In genomic region chr7:38107486-38107893, GRCh38 we compare ENCODE assay signal across 8 cellular contexts.
DNase-seq lines count a peak whose midpoint lies in the region; ATAC-seq and TF ChIP-seq lines count a peak whose summit lies in the region.

No MANE protein-coding gene starts in this region.

- CTCF ChIA-PET in activated CD8-positive, alpha-beta T cell treated with anti-CD3 and anti-CD28 coated beads for 36 hours (lab: Charles Lee) = interaction anchor here (0.8 to 6.5 kb wide), 30 partner anchors 8 to 271 kb away, joined by 3 to 94 read pairs (median 4); partner anchors contain the start of genes SFRP4 and STARD3NL

- H3K27ac ChIP-seq in endodermal cell (ENCODE audit: low read depth, low read length) = no peak overlapping the region

- H3K4me1 ChIP-seq in endodermal cell (ENCODE audit: control insufficient read depth, insufficient read depth, low read length) = no peaks in the 10 kb centered on the region

- H3K9ac ChIP-seq in endodermal cell (ENCODE audit: extremely low read depth, low read length, poor library complexity, severe bottlenecking) = no peak overlapping the region

- no peak overlapping the region for H3K4me3 ChIP-seq in endodermal cell (ENCODE audit: low read length)

- H3K27me3 Mint-ChIP-seq in activated CD8-positive, alpha-beta T cell treated with anti-CD3 and anti-CD28 coated beads for 36 hours = peaks cover 8% of the 10 kb centered on the region
- no peaks in the 10 kb centered on the region for H3K27me3 Mint-ChIP-seq in endodermal cell (ENCODE audit: insufficient read depth)

- no peak overlapping the region for H3K4me3 Mint-ChIP-seq in activated CD8-positive, alpha-beta T cell treated with anti-CD3 and anti-CD28 coated beads for 36 hours
- H3K4me3 Mint-ChIP-seq in endodermal cell = no peak overlapping the region

- H3K36me3 Mint-ChIP-seq in activated CD8-positive, alpha-beta T cell treated with anti-CD3 and anti-CD28 coated beads for 36 hours (ENCODE audit: low read depth) = no peaks in the 10 kb centered on the region
- H3K36me3 Mint-ChIP-seq in endodermal cell (ENCODE audit: low read depth) = no peaks in the 10 kb centered on the region

- no peak overlapping the region for H3K27ac Mint-ChIP-seq in activated CD8-positive, alpha-beta T cell treated with anti-CD3 and anti-CD28 coated beads for 36 hours
- H3K27ac Mint-ChIP-seq in endodermal cell = no peak overlapping the region

- ATAC-seq in GM18870 (IDR thresholded peaks at IDR 0.05; ENCODE audit: unreplicated experiment) (peak; percentile 63), HG03439 (IDR thresholded peaks at IDR 0.05; ENCODE audit: unreplicated experiment) (peak; percentile 80)
- peak; percentile 87 for ATAC-seq in activated CD8-positive, alpha-beta T cell treated with anti-CD3 and anti-CD28 coated beads for 36 hours

- H3K9me3 Mint-ChIP-seq in activated CD8-positive, alpha-beta T cell treated with anti-CD3 and anti-CD28 coated beads for 36 hours = no peaks in the 10 kb centered on the region
- no peaks in the 10 kb centered on the region for H3K9me3 Mint-ChIP-seq in endodermal cell

- intact Hi-C loops in activated CD8-positive, alpha-beta T cell treated with anti-CD3 and anti-CD28 coated beads for 36 hours (cut with micrococcal nuclease) = loop anchor here (1.0 to 10.0 kb wide), 4 partner anchors 115 to 267 kb away; no protein-coding TSS in a partner anchor

- DNase-seq in AML-193 (lab: John Stamatoyannopoulos, UW) = peak; percentile 36 to 54
- peak; percentile 65 for DNase-seq in NCI-H748 (lab: John Stamatoyannopoulos, UW; ENCODE audit: unreplicated experiment)
- DNase-seq in activated CD8-positive, alpha-beta T cell treated with anti-CD3 and anti-CD28 coated beads for 36 hours = peak; percentile 84
- peak; percentile 92 for DNase-seq in endodermal cell
- peak; percentile 35 for DNase-seq in middle frontal gyrus (ENCODE audit: extremely low spot score, low spot score)
- DNase-seq in stimulated activated CD8-positive, alpha-beta memory T cell treated with anti-CD3 and anti-CD28 coated beads, Interleukin-4, amount 100 ng/mL, for 4 hours (ENCODE audit: low read depth in 2 of 2, low spot score in 1 of 2) = peak; percentile 28 to 49

- WGBS in endodermal cell (ENCODE audit: insufficient coverage in 1 of 2, insufficient read length in 1 of 2), 2 experiments = 28% methylated on average over 3 of the region's 3 CpGs; no CpG with 5 or more reads in 1 of the 2 experiments

- no peaks in the 10 kb centered on the region for H3K27me3 ChIP-seq in endodermal cell (ENCODE audit: control insufficient read depth, insufficient read depth, low read length, poor library complexity, severe bottlenecking)

- H3K36me3 ChIP-seq in endodermal cell (ENCODE audit: control insufficient read depth, insufficient read depth, low read length) = no peaks in the 10 kb centered on the region

- peaks cover 2% of the 10 kb centered on the region for H3K4me1 Mint-ChIP-seq in activated CD8-positive, alpha-beta T cell treated with anti-CD3 and anti-CD28 coated beads for 36 hours (ENCODE audit: low read depth)
- no peaks in the 10 kb centered on the region for H3K4me1 Mint-ChIP-seq in endodermal cell

- no peaks in the 10 kb centered on the region for H3K9me3 ChIP-seq in endodermal cell (ENCODE audit: control insufficient read depth, low read length)

- POLR2A ChIA-PET in activated CD8-positive, alpha-beta T cell treated with anti-CD3 and anti-CD28 coated beads for 36 hours (lab: Charles Lee) = no interaction called here

- peak; percentile 86 for TF ChIP-seq CTCF in activated CD8-positive, alpha-beta T cell treated with anti-CD3 and anti-CD28 coated beads for 36 hours (IDR thresholded peaks at IDR 0.05)
- peak; percentile 87 for TF ChIP-seq CTCF in endodermal cell (conservative IDR thresholded peaks at IDR 0.05)

Comparison
In these comparisons a context has a peak if more than half of its experiments do, and no peak if none do; other contexts are left out.
1. DNase-seq: peak in every context shown above with its lines; median percentile 92 in endodermal cell; 84 in activated CD8-positive, alpha-beta T cell treated with anti-CD3 and anti-CD28 coated beads for 36 hours; 65 in NCI-H748; 45 in AML-193; 38 in stimulated activated CD8-positive, alpha-beta memory T cell treated with anti-CD3 and anti-CD28 coated beads, Interleukin-4, amount 100 ng/mL, for 4 hours; 35 in middle frontal gyrus.